1 cellular context compared by ENCODE assay signal in the genomic region with DNA sequence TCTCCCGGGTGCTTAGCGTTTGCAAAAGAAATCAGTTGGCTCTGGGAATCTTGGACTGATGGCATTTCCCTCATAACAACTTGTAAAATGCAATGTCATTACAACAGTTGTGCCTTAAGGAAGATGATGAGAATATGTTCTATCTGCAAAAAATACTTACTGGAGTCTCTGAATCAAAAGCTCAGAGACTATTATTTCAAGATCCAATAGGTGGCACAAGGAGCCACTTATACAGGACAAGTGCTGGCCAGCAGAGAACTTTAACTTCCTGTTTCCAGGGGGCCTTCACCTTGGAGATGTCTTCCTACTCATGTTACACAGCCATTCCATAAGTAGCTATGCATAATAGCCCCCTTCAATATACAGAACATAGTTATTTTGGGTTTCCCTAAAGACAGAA.
A peak's percentile ranks its signal among the peaks of the same experiment; 100 is the strongest.
TF ChIP-seq lines count a peak whose summit lies in the region.

No MANE protein-coding gene starts in this region.

TF ChIP-seq in K562, 482 proteins besides CTCF, POLR2A, EP300 and RAD21:
- TF ChIP-seq C11orf30 (IDR thresholded peaks at IDR 0.05; ENCODE audit: low read depth) (0 out of 2 replicates have a peak, but pooled peaks have one; percentile 19), ETV1 (tag; conservative IDR thresholded peaks at IDR 0.05; ENCODE audit: low read depth) (peak; percentile 60), GATAD2B (IDR thresholded peaks at IDR 0.05; ENCODE audit: borderline replicate concordance) (peak; percentile 43; the same call in 1 of the 2 replicates), SMC3 (conservative IDR thresholded peaks at IDR 0.05; ENCODE audit: insufficient read depth, low read depth, low read length) (0 out of 2 replicates have a peak, but pooled peaks have one; percentile 33), MAFG (tag; conservative IDR thresholded peaks at IDR 0.05) (peak; percentile 40; the same call in 1 of the 2 replicates), ZNF316 (IDR thresholded peaks at IDR 0.05) (peak; percentile 56; the same call in 1 of the 2 replicates), RFX1 (IDR thresholded peaks at IDR 0.05) (peak; percentile 43), ELF1 (tag; IDR thresholded peaks at IDR 0.05) (peak; percentile 58), CTBP1 (IDR thresholded peaks at IDR 0.05; ENCODE audit: borderline replicate concordance) (no peak)
- TF ChIP-seq, protein P1, sequence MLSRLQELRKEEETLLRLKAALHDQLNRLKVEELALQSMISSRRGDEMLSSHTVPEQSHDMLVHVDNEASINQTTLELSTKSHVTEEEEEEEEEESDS (CRISPR knock-in tag; IDR thresholded peaks at IDR 0.05) = no peak
- TF ChIP-seq, protein P2, sequence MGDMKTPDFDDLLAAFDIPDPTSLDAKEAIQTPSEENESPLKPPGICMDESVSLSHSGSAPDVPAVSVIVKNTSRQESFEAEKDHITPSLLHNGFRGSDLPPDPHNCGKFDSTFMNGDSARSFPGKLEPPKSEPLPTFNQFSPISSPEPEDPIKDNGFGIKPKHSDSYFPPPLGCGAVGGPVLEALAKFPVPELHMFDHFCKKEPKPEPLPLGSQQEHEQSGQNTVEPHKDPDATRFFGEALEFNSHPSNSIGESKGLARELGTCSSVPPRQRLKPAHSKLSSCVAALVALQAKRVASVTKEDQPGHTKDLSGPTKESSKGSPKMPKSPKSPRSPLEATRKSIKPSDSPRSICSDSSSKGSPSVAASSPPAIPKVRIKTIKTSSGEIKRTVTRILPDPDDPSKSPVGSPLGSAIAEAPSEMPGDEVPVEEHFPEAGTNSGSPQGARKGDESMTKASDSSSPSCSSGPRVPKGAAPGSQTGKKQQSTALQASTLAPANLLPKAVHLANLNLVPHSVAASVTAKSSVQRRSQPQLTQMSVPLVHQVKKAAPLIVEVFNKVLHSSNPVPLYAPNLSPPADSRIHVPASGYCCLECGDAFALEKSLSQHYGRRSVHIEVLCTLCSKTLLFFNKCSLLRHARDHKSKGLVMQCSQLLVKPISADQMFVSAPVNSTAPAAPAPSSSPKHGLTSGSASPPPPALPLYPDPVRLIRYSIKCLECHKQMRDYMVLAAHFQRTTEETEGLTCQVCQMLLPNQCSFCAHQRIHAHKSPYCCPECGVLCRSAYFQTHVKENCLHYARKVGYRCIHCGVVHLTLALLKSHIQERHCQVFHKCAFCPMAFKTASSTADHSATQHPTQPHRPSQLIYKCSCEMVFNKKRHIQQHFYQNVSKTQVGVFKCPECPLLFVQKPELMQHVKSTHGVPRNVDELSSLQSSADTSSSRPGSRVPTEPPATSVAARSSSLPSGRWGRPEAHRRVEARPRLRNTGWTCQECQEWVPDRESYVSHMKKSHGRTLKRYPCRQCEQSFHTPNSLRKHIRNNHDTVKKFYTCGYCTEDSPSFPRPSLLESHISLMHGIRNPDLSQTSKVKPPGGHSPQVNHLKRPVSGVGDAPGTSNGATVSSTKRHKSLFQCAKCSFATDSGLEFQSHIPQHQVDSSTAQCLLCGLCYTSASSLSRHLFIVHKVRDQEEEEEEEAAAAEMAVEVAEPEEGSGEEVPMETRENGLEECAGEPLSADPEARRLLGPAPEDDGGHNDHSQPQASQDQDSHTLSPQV (IDR thresholded peaks at IDR 0.05) = 0 out of 2 replicates have a peak, but pooled peaks have one; percentile 20
